In genomic region chr6:41901882-41902519, GRCh38 we compare ENCODE assay signal across 9 cellular contexts. TPM values are rescaled to one million over a fixed set of nuclear protein-coding genes. Genes with fewer than 3 reads are reported as not detected.
A peak's percentile ranks its signal among the peaks of the same experiment; 100 is the strongest.
DNase-seq lines count a peak whose midpoint lies in the region; ATAC-seq, FAIRE-seq and TF ChIP-seq lines count a peak whose summit lies in the region.
"Had no signal": no experiment of that assay in that cellular context is flagged by ENCODE, and none has a peak within 500 bp of the region (broad histone marks: within the 10 kb centered on the region; RNA-seq: fewer than 3 reads in every experiment).

No MANE protein-coding gene starts in this region.

- H3K9me3 ChIP-seq in SJCRH30 (replicated peaks) (no peaks in the 10 kb centered on the region), neutrophil (no peaks in the 10 kb centered on the region)
- H3K9me3 ChIP-seq: SJSA1 had no signal

- no peak for FAIRE-seq in H54 (lab: Jason Lieb, UNC)

- H3K4me1 ChIP-seq in SJCRH30 (no peaks in the 10 kb centered on the region), neutrophil (ENCODE audit: control insufficient read depth in 1 of 2, insufficient read depth in 1 of 2, low read depth in 1 of 2, low read length in 1 of 2) (peaks cover 15 to 19% of the 10 kb centered on the region in 2 experiments)
- H3K4me1 ChIP-seq: SJSA1 had no signal

- in situ Hi-C loops in GM13977 (cut with MboI; ENCODE audit: low pct_unique_long_range_greater_than_20kb, low sequenced_read_pairs, unreplicated experiment), result no loop called here

- H3K4me3 ChIP-seq in SJCRH30 (no peak overlapping the region), neutrophil (ENCODE audit: low read depth in 1 of 2, low read length in 1 of 2) (no peak overlapping the region)
- H3K4me3 ChIP-seq: SJSA1 had no signal

- H3K27ac ChIP-seq in SJCRH30, result no peak overlapping the region
- H3K27ac ChIP-seq in neutrophil, result peak overlapping the region; percentile 67
- H3K27ac ChIP-seq: SJSA1 had no signal

- H3K36me3 ChIP-seq in SJCRH30, result peaks cover 4% of the 10 kb centered on the region; the same call in 1 of the 2 replicates
- peaks cover 27% of the 10 kb centered on the region for H3K36me3 ChIP-seq in neutrophil

- H3K27me3 ChIP-seq in SJCRH30 (no peaks in the 10 kb centered on the region), neutrophil (no peaks in the 10 kb centered on the region)
- H3K27me3 ChIP-seq: SJSA1 had no signal

- DNase-seq in GM13977 (ENCODE audit: low spot score) (no peak), SJCRH30 (peak; percentile 30 to 57), amniotic epithelial cell (ENCODE audit: low read depth) (peak; percentile 49), H54 (ENCODE audit: insufficient read length, low spot score) (no peak), cortex of kidney (lab: John Stamatoyannopoulos, UW) (no peak)

- no peak for TF ChIP-seq POLR2A in H54 (IDR thresholded peaks at IDR 0.05; ENCODE audit: low read depth, low read length)

- no peak for ATAC-seq in HG03342 (IDR thresholded peaks at IDR 0.05; ENCODE audit: unreplicated experiment)
- ATAC-seq in HG02970 (IDR thresholded peaks at IDR 0.05; ENCODE audit: low FRiP score, unreplicated experiment), result no peak

- TF ChIP-seq CTCF in GM13977 (IDR thresholded peaks at IDR 0.05; ENCODE audit: extremely low read depth, insufficient read depth, missing control alignments), result peak; percentile 61
- TF ChIP-seq CTCF in neutrophil (IDR thresholded peaks at IDR 0.05), result peak; percentile 23

RNA-seq across cellular contexts. Expression of gene USP49, which starts 6.8 kb away (rescaled TPM):
- total RNA-seq in SJCRH30 (2014; rRNA removed; shearing (Covaris generic)), result 6.4 and 7.3 TPM in 2 replicates

RNA-seq across cellular contexts. Expression of gene MED20, which starts 18.9 kb away (rescaled TPM):
- 33.4 and 34.8 TPM in 2 replicates for total RNA-seq in SJCRH30 (2014; rRNA removed; shearing (Covaris generic))

RNA-seq across cellular contexts. Expression of gene BYSL, which starts 19.3 kb away (rescaled TPM):
- 32.3 and 36.9 TPM in 2 replicates for total RNA-seq in SJCRH30 (2014; rRNA removed; shearing (Covaris generic))

RNA-seq across cellular contexts. Expression of gene CCND3, which starts 39.6 kb away (rescaled TPM):
- total RNA-seq in SJCRH30 (2014; rRNA removed; shearing (Covaris generic)), result 150 and 159 TPM in 2 replicates

Comparison
In these comparisons a context has a peak if more than half of its experiments do, and no peak if none do; other contexts are left out.
1. DNase-seq: peak in SJCRH30 (2 of 2) and amniotic epithelial cell (single experiment); none in GM13977 (single experiment), H54 (single experiment) and cortex of kidney (single experiment).